8 cellular contexts compared by ENCODE assay signal in the genomic region with DNA sequence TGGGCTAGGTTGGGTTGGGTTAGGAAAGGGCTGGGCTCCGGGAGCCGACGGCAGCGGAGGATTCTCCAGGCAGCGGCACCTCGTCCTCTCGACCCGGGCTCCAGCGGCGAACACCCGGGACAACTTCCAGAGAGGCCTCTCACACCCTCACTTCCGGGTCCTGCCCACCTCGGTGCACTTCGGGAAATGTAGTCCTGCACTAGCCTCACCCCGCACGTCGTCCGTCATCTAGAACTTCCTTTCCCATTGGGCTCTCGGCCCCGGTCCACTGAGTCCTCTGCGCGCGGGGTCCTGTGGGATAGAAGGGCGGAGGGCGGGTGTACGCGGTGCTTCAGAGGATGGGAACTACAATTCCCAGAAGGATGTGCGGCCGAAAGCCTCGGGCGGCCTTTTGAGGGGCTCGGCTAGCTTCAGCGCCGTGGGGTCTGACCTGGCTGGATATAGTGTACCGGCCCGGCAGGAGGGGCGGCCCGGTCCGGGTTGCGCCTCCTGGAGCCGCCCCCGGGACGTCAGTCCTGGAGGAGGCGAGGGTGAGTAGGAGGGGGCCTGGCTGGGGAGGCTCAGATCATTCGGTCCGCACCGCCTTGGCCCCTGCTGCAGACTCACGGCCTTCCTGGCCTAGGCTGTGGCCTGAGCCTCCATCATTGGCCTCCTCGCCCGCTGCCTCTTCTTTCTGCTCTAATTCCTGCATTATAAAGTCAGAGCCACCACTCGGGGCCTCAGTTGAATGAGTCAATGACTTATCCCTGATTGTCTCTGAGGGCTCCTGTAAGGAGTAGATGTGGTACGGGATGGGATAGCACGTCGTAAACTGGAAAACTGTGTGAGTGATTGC. TPM values are rescaled to one million over a fixed set of nuclear protein-coding genes. Genes with fewer than 3 reads are reported as not detected.
DNase-seq lines count a peak whose midpoint lies in the region; TF ChIP-seq lines count a peak whose summit lies in the region.

A gene (minus strand): TSS at position 114 of the 835 bp plus-strand sequence. CDS start 160 bp downstream, outside the sequence.
A gene with protein sequence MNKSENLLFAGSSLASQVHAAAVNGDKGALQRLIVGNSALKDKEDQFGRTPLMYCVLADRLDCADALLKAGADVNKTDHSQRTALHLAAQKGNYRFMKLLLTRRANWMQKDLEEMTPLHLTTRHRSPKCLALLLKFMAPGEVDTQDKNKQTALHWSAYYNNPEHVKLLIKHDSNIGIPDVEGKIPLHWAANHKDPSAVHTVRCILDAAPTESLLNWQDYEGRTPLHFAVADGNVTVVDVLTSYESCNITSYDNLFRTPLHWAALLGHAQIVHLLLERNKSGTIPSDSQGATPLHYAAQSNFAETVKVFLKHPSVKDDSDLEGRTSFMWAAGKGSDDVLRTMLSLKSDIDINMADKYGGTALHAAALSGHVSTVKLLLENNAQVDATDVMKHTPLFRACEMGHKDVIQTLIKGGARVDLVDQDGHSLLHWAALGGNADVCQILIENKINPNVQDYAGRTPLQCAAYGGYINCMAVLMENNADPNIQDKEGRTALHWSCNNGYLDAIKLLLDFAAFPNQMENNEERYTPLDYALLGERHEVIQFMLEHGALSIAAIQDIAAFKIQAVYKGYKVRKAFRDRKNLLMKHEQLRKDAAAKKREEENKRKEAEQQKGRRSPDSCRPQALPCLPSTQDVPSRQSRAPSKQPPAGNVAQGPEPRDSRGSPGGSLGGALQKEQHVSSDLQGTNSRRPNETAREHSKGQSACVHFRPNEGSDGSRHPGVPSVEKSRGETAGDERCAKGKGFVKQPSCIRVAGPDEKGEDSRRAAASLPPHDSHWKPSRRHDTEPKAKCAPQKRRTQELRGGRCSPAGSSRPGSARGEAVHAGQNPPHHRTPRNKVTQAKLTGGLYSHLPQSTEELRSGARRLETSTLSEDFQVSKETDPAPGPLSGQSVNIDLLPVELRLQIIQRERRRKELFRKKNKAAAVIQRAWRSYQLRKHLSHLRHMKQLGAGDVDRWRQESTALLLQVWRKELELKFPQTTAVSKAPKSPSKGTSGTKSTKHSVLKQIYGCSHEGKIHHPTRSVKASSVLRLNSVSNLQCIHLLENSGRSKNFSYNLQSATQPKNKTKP (plus strand): TSS at position 357 of the 835 bp plus-strand sequence. CDS start 5,279 bp downstream, outside the sequence.

- no peak within 1 kb of the TSS for H2AK5ac ChIP-seq in H9 (ENCODE audit: insufficient read length, low read length)

- no peaks in the 10 kb centered on the region for H3K27me3 ChIP-seq in H9 (ENCODE audit: insufficient read depth, low read length)
- no peaks in the 10 kb centered on the region for H3K27me3 ChIP-seq in MG63

- H3K4me3 Mint-ChIP-seq in H9 (peak within 1 kb of the TSS; percentile 99 to 100), nephron (peak within 1 kb of the TSS; percentile 97 to 99 (median 98))
- peak within 1 kb of the TSS; percentile 99 for H3K4me3 Mint-ChIP-seq in stimulated activated naive CD8-positive, alpha-beta T cell treated with anti-CD3 and anti-CD28 coated beads, Interleukin-15, Interleukin-2, amounts not matched to agents 100 ng/mL and 50 ng/mL, for 24 hours

- H3K9me3 Mint-ChIP-seq in H9 (no peaks in the 10 kb centered on the region), nephron (no peaks in the 10 kb centered on the region)
- no peaks in the 10 kb centered on the region for H3K9me3 Mint-ChIP-seq in stimulated activated naive CD8-positive, alpha-beta T cell treated with anti-CD3 and anti-CD28 coated beads, Interleukin-15, Interleukin-2, amounts not matched to agents 100 ng/mL and 50 ng/mL, for 24 hours

- H2AFZ ChIP-seq in H9 (ENCODE audit: low read length) = no peak within 1 kb of the TSS

- no peaks in the 10 kb centered on the region for H4K20me1 ChIP-seq in H9 (ENCODE audit: control insufficient read depth, insufficient read depth, insufficient read length)

- H3K27ac ChIP-seq in H9 (ENCODE audit: insufficient read length, low read depth, low read length) = no peak within 1 kb of the TSS

- no peak within 1 kb of the TSS for H4K91ac ChIP-seq in H9 (ENCODE audit: insufficient read length, low read depth, low read length)

- no peak within 1 kb of the TSS for H4K8ac ChIP-seq in H9 (replicated peaks; ENCODE audit: insufficient read length, low read depth, low read length)

- peak within 1 kb of the TSS; percentile 94 for H3K4me2 ChIP-seq in H9 (ENCODE audit: insufficient read depth, insufficient read length, low read length)

- peaks cover 7% of the 10 kb centered on the region for H3K36me3 ChIP-seq in MG63

- H3K56ac ChIP-seq in H9 (ENCODE audit: insufficient read length, low read depth, low read length) = no peak within 1 kb of the TSS

- peaks cover 0 to 2% (median 0%) of the 10 kb centered on the region in 3 experiments; a peak in 2 of 7 replicates for H3K36me3 Mint-ChIP-seq in H9 (ENCODE audit: insufficient read depth in 1 of 3, low read depth in 3 of 3)
- H3K36me3 Mint-ChIP-seq in nephron (ENCODE audit: low read depth) = peaks cover 11% of the 10 kb centered on the region
- H3K36me3 Mint-ChIP-seq in stimulated activated naive CD8-positive, alpha-beta T cell treated with anti-CD3 and anti-CD28 coated beads, Interleukin-15, Interleukin-2, amounts not matched to agents 100 ng/mL and 50 ng/mL, for 24 hours (ENCODE audit: low read depth) = peaks cover 9% of the 10 kb centered on the region

- H3K9me3 ChIP-seq in H9 (ENCODE audit: control insufficient read depth, low read depth, low read length) (no peaks in the 10 kb centered on the region), MG63 (no peaks in the 10 kb centered on the region)

- no peaks in the 10 kb centered on the region for H3K27me3 Mint-ChIP-seq in H9 (ENCODE audit: low read depth)
- no peaks in the 10 kb centered on the region for H3K27me3 Mint-ChIP-seq in nephron (ENCODE audit: low read depth)
- no peaks in the 10 kb centered on the region for H3K27me3 Mint-ChIP-seq in stimulated activated naive CD8-positive, alpha-beta T cell treated with anti-CD3 and anti-CD28 coated beads, Interleukin-15, Interleukin-2, amounts not matched to agents 100 ng/mL and 50 ng/mL, for 24 hours

- H2BK12ac ChIP-seq in H9 (ENCODE audit: insufficient read length, low read depth, low read length) = no peak within 1 kb of the TSS

- H2BK20ac ChIP-seq in H9 (ENCODE audit: low read depth, low read length, poor library complexity, severe bottlenecking) = no peak within 1 kb of the TSS

- no peak within 1 kb of the TSS; the same call in 1 of the 2 replicates for H3K14ac ChIP-seq in H9 (ENCODE audit: insufficient read depth, low read length)

- no peak within 1 kb of the TSS for H2BK5ac ChIP-seq in H9 (ENCODE audit: insufficient read length, low read length)

- H3K23me2 ChIP-seq in H9 (ENCODE audit: insufficient read length, low read depth, low read length, poor library complexity, severe bottlenecking) = peaks cover 5% of the 10 kb centered on the region

- TF ChIP-seq CTCF in H9 (conservative IDR thresholded peaks at IDR 0.05) = no peak
- no peak for TF ChIP-seq CTCF in fibroblast of the aortic adventitia (IDR thresholded peaks at IDR 0.05; ENCODE audit: insufficient read depth, low read length)
- no peak for TF ChIP-seq CTCF in nephron (IDR thresholded peaks at IDR 0.05; ENCODE audit: unreplicated experiment in 3 of 3)

- H2BK15ac ChIP-seq in H9 (ENCODE audit: low read depth, low read length) = no peak within 1 kb of the TSS

- peak within 1 kb of the TSS; percentile 97 to 98 (median 98) for H3K27ac Mint-ChIP-seq in H9
- peak within 1 kb of the TSS; percentile 94 to 97 (median 95) for H3K27ac Mint-ChIP-seq in nephron
- H3K27ac Mint-ChIP-seq in stimulated activated naive CD8-positive, alpha-beta T cell treated with anti-CD3 and anti-CD28 coated beads, Interleukin-15, Interleukin-2, amounts not matched to agents 100 ng/mL and 50 ng/mL, for 24 hours = peak within 1 kb of the TSS; percentile 97

- H3K4me1 Mint-ChIP-seq in H9 (peaks cover 11 to 16% of the 10 kb centered on the region in 2 experiments), nephron (peaks cover 23% of the 10 kb centered on the region)
- peaks cover 43% of the 10 kb centered on the region for H3K4me1 Mint-ChIP-seq in stimulated activated naive CD8-positive, alpha-beta T cell treated with anti-CD3 and anti-CD28 coated beads, Interleukin-15, Interleukin-2, amounts not matched to agents 100 ng/mL and 50 ng/mL, for 24 hours (ENCODE audit: low read depth)

- H2BK120ac ChIP-seq in H9 (ENCODE audit: low read depth, low read length, poor library complexity, severe bottlenecking) = no peak within 1 kb of the TSS

- H3K4me3 ChIP-seq in MG63 (peak within 1 kb of the TSS; percentile 79), fibroblast of the aortic adventitia (ENCODE audit: low read depth, low read length) (peak within 1 kb of the TSS; percentile 100)

- no peaks in the 10 kb centered on the region for H3K79me2 ChIP-seq in H9 (ENCODE audit: insufficient read depth, low read length)

- H3K9ac ChIP-seq in H9 (ENCODE audit: extremely low read depth, insufficient read length, low read length) = peak within 1 kb of the TSS; percentile 77

- no CpG with 5 or more reads among the region's 54 CpGs for WGBS in H9 (ENCODE audit: extremely low coverage, insufficient read length, low lambda C conversion rate)

- no peak within 1 kb of the TSS for H3K18ac ChIP-seq in H9 (ENCODE audit: insufficient read length, low read depth, low read length)

- H4K5ac ChIP-seq in H9 (ENCODE audit: insufficient read length, low read depth, low read length) = no peak within 1 kb of the TSS

- no peak within 1 kb of the TSS for H3K23ac ChIP-seq in H9 (ENCODE audit: insufficient read length, low read depth, low read length)

- H3T11ph ChIP-seq in H9 (ENCODE audit: low read length) = no peak within 1 kb of the TSS

- DNase-seq in ELR (ENCODE audit: low read depth) = peak; percentile 100
- peak; percentile 99 for DNase-seq in H9
- DNase-seq in MG63 = peak; percentile 99
- peak; percentile 95 for DNase-seq in SHP77 treated with DMSO at 0.1 percent for 48 hours (lab: John Stamatoyannopoulos, UW)
- peak; percentile 99 for DNase-seq in activated effector memory CD4-positive, alpha-beta T cell treated with anti-CD3 and anti-CD28 coated beads, Interleukin-2, amount 50 U/mL, for 16 hours
- DNase-seq in fibroblast of the aortic adventitia (ENCODE audit: low read depth) = peak; percentile 99

- no peaks in the 10 kb centered on the region for H3K79me1 ChIP-seq in H9 (ENCODE audit: insufficient read depth, low read depth, low read length, poor library complexity, severe bottlenecking)

- no peaks in the 10 kb centered on the region for H3K4me1 ChIP-seq in H9 (ENCODE audit: insufficient read depth, low read length)

- H3K4ac ChIP-seq in H9 (ENCODE audit: low read depth, low read length) = no peak within 1 kb of the TSS

RNA-seq across cellular contexts. Expression of the first gene that starts in this region (rescaled TPM):
- 15.4 and 15.5 TPM in 2 replicates for total RNA-seq in H9 (2021)
- total RNA-seq in MG63 (2014; rRNA removed; shearing (Covaris generic); ENCODE audit: low replicate concordance) = 9.3 and 9.9 TPM in 2 replicates
- 8.3 and 19.4 TPM in 2 replicates for total RNA-seq in fibroblast of the aortic adventitia (ENCODE audit: low replicate concordance)

RNA-seq across cellular contexts. Expression of the second gene that starts in this region (rescaled TPM):
- total RNA-seq in H9 (2021) = 7.5 and 8.2 TPM in 2 replicates
- 12.2 and 14.0 TPM in 2 replicates for total RNA-seq in MG63 (2014; rRNA removed; shearing (Covaris generic); ENCODE audit: low replicate concordance)
- 28.3 and 31.3 TPM in 2 replicates for total RNA-seq in fibroblast of the aortic adventitia (ENCODE audit: low replicate concordance)
